Comparison of ENCODE assay signal across 4 cellular contexts in genomic region chr12:25686351-25686750, GRCh38.
"Had no signal": no experiment of that assay in that cellular context is flagged by ENCODE, and none has a peak within 500 bp of the region (broad histone marks: within the 10 kb centered on the region; RNA-seq: fewer than 3 reads in every experiment).

No MANE protein-coding gene starts in this region.

- H3K4me3 ChIP-seq: GM23338 had no signal

- H3K4me2 ChIP-seq: GM23338 had no signal

- DNase-seq: H9, HCEC 1CT, IMR-90 had no signal

- ATAC-seq: GM23338 had no signal

- H3K4me3 Mint-ChIP-seq: GM23338, H9 had no signal

- H3K27ac Mint-ChIP-seq: GM23338, H9 had no signal

- H2AFZ ChIP-seq: GM23338 had no signal
